Comparison of ENCODE assay signal across 18 cellular contexts in genomic region chr3:4501422-4501821, GRCh38.
"Had no signal": no experiment of that assay in that cellular context is flagged by ENCODE, and none has a peak within 500 bp of the region (broad histone marks: within the 10 kb centered on the region; RNA-seq: fewer than 3 reads in every experiment).

No MANE protein-coding gene starts in this region.

- ATAC-seq: foreskin keratinocyte, sciatic nerve had no signal

- FAIRE-seq: colon, endothelial cell of umbilical vein, urothelium cell line had no signal

- H3K9me3 ChIP-seq: adrenal gland, prostate gland, thoracic aorta had no signal

- H3K27ac Mint-ChIP-seq: activated CD4-positive, alpha-beta memory T cell treated with anti-CD3 and anti-CD28 coated beads, Interleukin-2, amount 10 ng/mL, durations not matched to agents 7 days and 5 days; activated naive CD4-positive, alpha-beta T cell treated with anti-CD3 and anti-CD28 coated beads for 36 hours; mesothelial cell of epicardium; stimulated activated naive CD8-positive, alpha-beta T cell treated with anti-CD3 and anti-CD28 coated beads, Interleukin-15, Interleukin-2, amounts not matched to agents 100 ng/mL and 50 ng/mL, for 24 hours had no signal

- H3K4me1 ChIP-seq: foreskin keratinocyte had no signal

- H3K27me3 Mint-ChIP-seq: activated CD4-positive, alpha-beta memory T cell treated with anti-CD3 and anti-CD28 coated beads, Interleukin-2, amount 10 ng/mL, durations not matched to agents 7 days and 5 days; stimulated activated naive CD8-positive, alpha-beta T cell treated with anti-CD3 and anti-CD28 coated beads, Interleukin-15, Interleukin-2, amounts not matched to agents 100 ng/mL and 50 ng/mL, for 24 hours had no signal

- H3K9me3 Mint-ChIP-seq: activated CD4-positive, alpha-beta memory T cell treated with anti-CD3 and anti-CD28 coated beads, Interleukin-2, amount 10 ng/mL, durations not matched to agents 7 days and 5 days; activated naive CD4-positive, alpha-beta T cell treated with anti-CD3 and anti-CD28 coated beads for 36 hours; mesothelial cell of epicardium; stimulated activated naive CD8-positive, alpha-beta T cell treated with anti-CD3 and anti-CD28 coated beads, Interleukin-15, Interleukin-2, amounts not matched to agents 100 ng/mL and 50 ng/mL, for 24 hours had no signal

- H3K36me3 Mint-ChIP-seq: mesothelial cell of epicardium had no signal

- H3K4me3 ChIP-seq: adrenal gland, prostate gland, thoracic aorta had no signal

- H3K36me3 ChIP-seq: adrenal gland, prostate gland had no signal

- H3K4me3 Mint-ChIP-seq: activated CD4-positive, alpha-beta memory T cell treated with anti-CD3 and anti-CD28 coated beads, Interleukin-2, amount 10 ng/mL, durations not matched to agents 7 days and 5 days; activated naive CD4-positive, alpha-beta T cell treated with anti-CD3 and anti-CD28 coated beads for 36 hours; mesothelial cell of epicardium; stimulated activated naive CD8-positive, alpha-beta T cell treated with anti-CD3 and anti-CD28 coated beads, Interleukin-15, Interleukin-2, amounts not matched to agents 100 ng/mL and 50 ng/mL, for 24 hours had no signal

- DNase-seq: activated CD4-positive, alpha-beta memory T cell treated with anti-CD3 and anti-CD28 coated beads, Interleukin-2, amount 10 ng/mL, durations not matched to agents 7 days and 5 days; activated CD8-positive, alpha-beta memory T cell treated with anti-CD3 and anti-CD28 coated beads, Interleukin-2, amount 50 U/mL, for 4 hours; activated naive CD4-positive, alpha-beta T cell treated with anti-CD3 and anti-CD28 coated beads for 36 hours; adrenal gland; foreskin keratinocyte; head of caudate nucleus; islet precursor cell; stimulated activated CD4-positive, alpha-beta T cell treated with anti-CD3 and anti-CD28 coated beads, Interleukin-12 subunit alpha, Interleukin-12 subunit beta, amount 100 ng/mL, for 4 hours; SW 1271; T-helper 9 cell had no signal

- H3K27me3 ChIP-seq: adrenal gland had no signal

- H3K27ac ChIP-seq: adrenal gland, foreskin keratinocyte, prostate gland had no signal
